ENCODE assay signal across 15 cellular contexts in genomic region chr9:37286530-37287175, GRCh38.
DNase-seq lines count a peak whose midpoint lies in the region; ATAC-seq and TF ChIP-seq lines count a peak whose summit lies in the region.
"Had no signal": no experiment of that assay in that cellular context is flagged by ENCODE, and none has a peak within 500 bp of the region (broad histone marks: within the 10 kb centered on the region; RNA-seq: fewer than 3 reads in every experiment).

No MANE protein-coding gene starts in this region.

- H3K9me2 ChIP-seq in SU-DHL-6 (replicated peaks; ENCODE audit: insufficient read depth, low read length): no peaks in the 10 kb centered on the region

- H3K27me3 ChIP-seq in SU-DHL-6 (ENCODE audit: low read length): no peaks in the 10 kb centered on the region
- H3K27me3 ChIP-seq: SJCRH30 had no signal

- peaks cover 59% of the 10 kb centered on the region for H3K4me1 Mint-ChIP-seq in activated naive CD8-positive, alpha-beta T cell (ENCODE audit: low read depth)
- peaks cover 65% of the 10 kb centered on the region for H3K4me1 Mint-ChIP-seq in activated naive CD8-positive, alpha-beta T cell treated with anti-CD3 and anti-CD28 coated beads, Interleukin-2, amount 50 U/mL, for 24 hours
- peaks cover 50 to 57% (median 52%) of the 10 kb centered on the region in 3 donors for H3K4me1 Mint-ChIP-seq in IgD-negative memory B cell
- H3K4me1 Mint-ChIP-seq in stimulated activated memory B cell treated with anti-CD40 and anti-IgM and Interleukin-4, amounts not matched to agents 10 μg/mL and 1 μg/mL and 100 μg/mL, for 72 hours: peaks cover 62% of the 10 kb centered on the region

- DNase-seq in activated naive CD8-positive, alpha-beta T cell treated with anti-CD3 and anti-CD28 coated beads, Interleukin-2, amount 50 U/mL, for 24 hours: no peak
- no peak for DNase-seq in stimulated activated CD4-positive, alpha-beta T cell treated with anti-CD3 and anti-CD28 coated beads, Interleukin-12 subunit alpha, Interleukin-12 subunit beta, amount 100 ng/mL, for 4 hours
- DNase-seq: DMS 273 treated with DMSO at 0.1 percent for 48 hours, KBM-7, NCI-H1092 treated with DMSO at 0.1 percent for 48 hours, NCI-H1694 treated with DMSO at 0.1 percent for 48 hours, NCI-H2171, SJCRH30 had no signal

- no peaks in the 10 kb centered on the region for H3K9me3 ChIP-seq in SU-DHL-6 (ENCODE audit: insufficient read depth, low read length)
- H3K9me3 ChIP-seq: SJCRH30 had no signal

- no peaks in the 10 kb centered on the region for H3K27me3 Mint-ChIP-seq in activated naive CD8-positive, alpha-beta T cell
- H3K27me3 Mint-ChIP-seq in activated naive CD8-positive, alpha-beta T cell treated with anti-CD3 and anti-CD28 coated beads, Interleukin-2, amount 50 U/mL, for 24 hours: no peaks in the 10 kb centered on the region
- no peaks in the 10 kb centered on the region for H3K27me3 Mint-ChIP-seq in IgD-negative memory B cell
- H3K27me3 Mint-ChIP-seq in stimulated activated memory B cell treated with anti-CD40 and anti-IgM and Interleukin-4, amounts not matched to agents 10 μg/mL and 1 μg/mL and 100 μg/mL, for 72 hours: no peaks in the 10 kb centered on the region

- peaks cover 4% of the 10 kb centered on the region for H3K9me3 Mint-ChIP-seq in activated naive CD8-positive, alpha-beta T cell (ENCODE audit: low read depth)
- peaks cover 8% of the 10 kb centered on the region for H3K9me3 Mint-ChIP-seq in activated naive CD8-positive, alpha-beta T cell treated with anti-CD3 and anti-CD28 coated beads, Interleukin-2, amount 50 U/mL, for 24 hours
- no peaks in the 10 kb centered on the region for H3K9me3 Mint-ChIP-seq in IgD-negative memory B cell
- peaks cover 3% of the 10 kb centered on the region for H3K9me3 Mint-ChIP-seq in stimulated activated memory B cell treated with anti-CD40 and anti-IgM and Interleukin-4, amounts not matched to agents 10 μg/mL and 1 μg/mL and 100 μg/mL, for 72 hours
- H3K9me3 Mint-ChIP-seq: GM23338 had no signal

- no peak overlapping the region for H2AFZ ChIP-seq in SU-DHL-6 (ENCODE audit: low read depth, low read length, severe bottlenecking)
- H2AFZ ChIP-seq: GM23338 had no signal

- no peak overlapping the region for H3K4me3 Mint-ChIP-seq in activated naive CD8-positive, alpha-beta T cell
- H3K4me3 Mint-ChIP-seq in activated naive CD8-positive, alpha-beta T cell treated with anti-CD3 and anti-CD28 coated beads, Interleukin-2, amount 50 U/mL, for 24 hours: no peak overlapping the region
- H3K4me3 Mint-ChIP-seq in IgD-negative memory B cell: peak overlapping the region in 2 of 4 donors; percentile 73 to 76
- H3K4me3 Mint-ChIP-seq in stimulated activated memory B cell treated with anti-CD40 and anti-IgM and Interleukin-4, amounts not matched to agents 10 μg/mL and 1 μg/mL and 100 μg/mL, for 72 hours: no peak overlapping the region
- H3K4me3 Mint-ChIP-seq: GM23338 had no signal

- H3K4me2 ChIP-seq in SU-DHL-6 (ENCODE audit: low read depth, low read length, poor library complexity, severe bottlenecking): peak overlapping the region; percentile 95
- H3K4me2 ChIP-seq: GM23338 had no signal

- H4K20me1 ChIP-seq in SU-DHL-6 (ENCODE audit: low read depth, low read length): no peaks in the 10 kb centered on the region

- H3K36me3 ChIP-seq in SU-DHL-6 (ENCODE audit: low read length): peaks cover 9% of the 10 kb centered on the region
- H3K36me3 ChIP-seq: SJCRH30 had no signal

- H3K79me2 ChIP-seq in SU-DHL-6 (ENCODE audit: insufficient read depth, low read length): peaks cover 97% of the 10 kb centered on the region

- H3K9ac ChIP-seq in SU-DHL-6 (ENCODE audit: low read length): peak overlapping the region; percentile 53; the same call in 1 of the 2 replicates

- no peak for TF ChIP-seq CTCF in SU-DHL-6 (IDR thresholded peaks at IDR 0.05; ENCODE audit: insufficient read depth, low read length, poor library complexity, severe bottlenecking)

- H3K36me3 Mint-ChIP-seq in activated naive CD8-positive, alpha-beta T cell: peaks cover 17% of the 10 kb centered on the region
- peaks cover 19% of the 10 kb centered on the region for H3K36me3 Mint-ChIP-seq in activated naive CD8-positive, alpha-beta T cell treated with anti-CD3 and anti-CD28 coated beads, Interleukin-2, amount 50 U/mL, for 24 hours (ENCODE audit: low read depth)
- peaks cover 4% of the 10 kb centered on the region for H3K36me3 Mint-ChIP-seq in IgD-negative memory B cell
- H3K36me3 Mint-ChIP-seq in stimulated activated memory B cell treated with anti-CD40 and anti-IgM and Interleukin-4, amounts not matched to agents 10 μg/mL and 1 μg/mL and 100 μg/mL, for 72 hours: peaks cover 24% of the 10 kb centered on the region

- H3K27ac Mint-ChIP-seq in activated naive CD8-positive, alpha-beta T cell: peak overlapping the region; percentile 50
- H3K27ac Mint-ChIP-seq in activated naive CD8-positive, alpha-beta T cell treated with anti-CD3 and anti-CD28 coated beads, Interleukin-2, amount 50 U/mL, for 24 hours: no peak overlapping the region
- H3K27ac Mint-ChIP-seq in IgD-negative memory B cell: peak overlapping the region in 2 of 3 donors; percentile 59 to 82
- peak overlapping the region; percentile 72 for H3K27ac Mint-ChIP-seq in stimulated activated memory B cell treated with anti-CD40 and anti-IgM and Interleukin-4, amounts not matched to agents 10 μg/mL and 1 μg/mL and 100 μg/mL, for 72 hours
- H3K27ac Mint-ChIP-seq: GM23338 had no signal

- peaks cover 93% of the 10 kb centered on the region for H3F3A ChIP-seq in SU-DHL-6 (ENCODE audit: insufficient read depth)

- peak overlapping the region; percentile 8 for H3K4me3 ChIP-seq in SU-DHL-6 (ENCODE audit: insufficient read depth, low read length, poor library complexity, severe bottlenecking)
- H3K4me3 ChIP-seq: GM23338, SJCRH30 had no signal

- H3K27ac ChIP-seq in SU-DHL-6 (ENCODE audit: low read depth, low read length): peak overlapping the region; percentile 98
- H3K27ac ChIP-seq: RWPE1, SJCRH30 had no signal

- no peak for ATAC-seq in activated naive CD8-positive, alpha-beta T cell treated with anti-CD3 and anti-CD28 coated beads, Interleukin-2, amount 50 U/mL, for 24 hours
- no peak for ATAC-seq in stimulated activated memory B cell treated with anti-CD40 and anti-IgM and Interleukin-4, amounts not matched to agents 10 μg/mL and 1 μg/mL and 100 μg/mL, for 72 hours
- ATAC-seq in HG02885 (IDR thresholded peaks at IDR 0.05; ENCODE audit: poor library complexity, unreplicated experiment): no peak
- ATAC-seq: GM23338 had no signal
